25 cellular contexts compared by ENCODE assay signal in genomic region chr2:73223821-73224220, GRCh38. TPM values are rescaled to one million over a fixed set of nuclear protein-coding genes. Genes with fewer than 3 reads are reported as not detected.
"Had no signal": no experiment of that assay in that cellular context is flagged by ENCODE, and none has a peak within 500 bp of the region (broad histone marks: within the 10 kb centered on the region; RNA-seq: fewer than 3 reads in every experiment).

No MANE protein-coding gene starts in this region.

- H3K27ac Mint-ChIP-seq: activated T-cell treated with anti-CD3 and anti-CD28 coated beads, Interleukin-2, amount 50 U/mL, for 72 hours; brain; IgD-negative memory B cell; T-helper 1 cell treated with Interleukin-12 subunit alpha and Interleukin-12 subunit beta and Interleukin-4 antibody, amounts not matched to agents 30 μg/mL and 1 μg/mL, for 36 hours; WTC11 had no signal

- H3K27me3 ChIP-seq: cardiac muscle cell had no signal

- DNase-seq: activated CD4-positive, alpha-beta T cell treated with anti-CD3 and anti-CD28 coated beads for 48 hours; activated CD4-positive, alpha-beta T cell treated with anti-CD3 and anti-CD28 coated beads, Interleukin-2, amount 50 U/mL, for 4 hours; activated CD4-positive, CD25-positive, alpha-beta regulatory T cell treated with anti-CD3 and anti-CD28 coated beads, Interleukin-2, amount 50 U/mL, for 72 hours; activated CD8-positive, alpha-beta memory T cell treated with anti-CD3 and anti-CD28 coated beads for 24 hours; activated T-cell treated with anti-CD3 and anti-CD28 coated beads, Interleukin-2, amount 50 U/mL, for 72 hours; amygdala; KG1; NCI-H1048; NCI-H146; NCI-H187 treated with DMSO at 0.1 percent for 48 hours; NCI-H2081 treated with DMSO at 0.1 percent for 48 hours; NCI-H446; NCI-H524; PC-3; SHP77 treated with DMSO at 0.1 percent for 48 hours; T-helper 9 cell had no signal

- H3K4me3 Mint-ChIP-seq: activated T-cell treated with anti-CD3 and anti-CD28 coated beads, Interleukin-2, amount 50 U/mL, for 72 hours; brain; T-helper 1 cell treated with Interleukin-12 subunit alpha and Interleukin-12 subunit beta and Interleukin-4 antibody, amounts not matched to agents 30 μg/mL and 1 μg/mL, for 36 hours; WTC11 had no signal

- H3K27ac ChIP-seq: cardiac muscle cell had no signal

- H3K4me3 ChIP-seq: cardiac muscle cell had no signal

- ATAC-seq: activated T-cell treated with anti-CD3 and anti-CD28 coated beads, Interleukin-2, amount 50 U/mL, for 72 hours; PC-3; WTC11 had no signal

- H3K9me3 Mint-ChIP-seq: activated T-cell treated with anti-CD3 and anti-CD28 coated beads, Interleukin-2, amount 50 U/mL, for 72 hours; brain; IgD-negative memory B cell; T-helper 1 cell treated with Interleukin-12 subunit alpha and Interleukin-12 subunit beta and Interleukin-4 antibody, amounts not matched to agents 30 μg/mL and 1 μg/mL, for 36 hours; WTC11 had no signal

- H3K4me1 Mint-ChIP-seq: brain, WTC11 had no signal

- H3K27me3 Mint-ChIP-seq: brain, IgD-negative memory B cell had no signal

RNA-seq across cellular contexts. Expression of gene NOTO, which starts 21.4 kb away (rescaled TPM):
- total RNA-seq: activated T-cell treated with anti-CD3 and anti-CD28 coated beads, Interleukin-2, amount 50 U/mL, for 72 hours; astrocyte; cardiac muscle cell; LHCN-M2; M059J; SK-MEL-5 had no signal
- polyA plus RNA-seq: cardiac muscle cell, IgD-negative memory B cell had no signal
